Comparison of ENCODE assay signal across 8 cellular contexts in genomic region chr16:67183627-67184452, GRCh38. TPM values are rescaled to one million over a fixed set of nuclear protein-coding genes. Genes with fewer than 3 reads are reported as not detected.
DNase-seq lines count a peak whose midpoint lies in the region; ATAC-seq and TF ChIP-seq lines count a peak whose summit lies in the region.

MATCAP1 (minus strand) TSS chr16:67183963; CDS start chr16:67180610, 3,353 bp downstream.

- POLR2A ChIA-PET in CD4-positive, alpha-beta T cell (lab: Charles Lee): interaction anchor here (0.6 to 5.2 kb wide), 8 partner anchors 9 to 249 kb away, joined by 3 to 51 read pairs (median 6); partner anchors contain the start of genes CIAO2B, E2F4, FBXL8 and TMEM208

- peak within 1 kb of the TSS; percentile 59 to 99 (median 81) for H3K4me3 ChIP-seq in dorsolateral prefrontal cortex
- peak within 1 kb of the TSS; percentile 56 to 79 (median 67) for H3K4me3 ChIP-seq in right lobe of liver

- no peaks in the 10 kb centered on the region for H3K27me3 ChIP-seq in CD4-positive, alpha-beta T cell (ENCODE audit: control insufficient read depth, insufficient read depth, low read length)
- H3K27me3 ChIP-seq in dorsolateral prefrontal cortex (no peaks in the 10 kb centered on the region), right lobe of liver (no peaks in the 10 kb centered on the region)

- H3K9me3 ChIP-seq in CD4-positive, alpha-beta T cell (ENCODE audit: control insufficient read depth, low read length): no peaks in the 10 kb centered on the region
- H3K9me3 ChIP-seq in right lobe of liver: no peaks in the 10 kb centered on the region

- H3K36me3 ChIP-seq in right lobe of liver: no peaks in the 10 kb centered on the region

- H3K4me3 Mint-ChIP-seq in CD4-positive, alpha-beta T cell: peak within 1 kb of the TSS; percentile 94

- WGBS in right lobe of liver (ENCODE audit: insufficient coverage, low coverage, low lambda C conversion rate, missing lambda C conversion rate): 0% methylated on average over 13 of the region's 77 CpGs

- peak; percentile 46 for TF ChIP-seq POLR2A in right lobe of liver (IDR thresholded peaks at IDR 0.05)

- peaks cover 15% of the 10 kb centered on the region for H3K4me1 Mint-ChIP-seq in CD4-positive, alpha-beta T cell (ENCODE audit: low read depth)

- no peaks in the 10 kb centered on the region for H3K9me3 Mint-ChIP-seq in CD4-positive, alpha-beta T cell

- peaks cover 0 to 18% (median 9%) of the 10 kb centered on the region in 4 donors for H3K4me1 ChIP-seq in right lobe of liver

- peaks cover 3% of the 10 kb centered on the region for H3K27me3 Mint-ChIP-seq in CD4-positive, alpha-beta T cell

- CTCF ChIA-PET in CD4-positive, alpha-beta T cell (lab: Charles Lee): interaction anchor here (1.0 to 2.5 kb wide), 5 partner anchors 24 to 230 kb away, joined by 3 to 16 read pairs (median 5); partner anchors contain the start of genes FBXL8 and TRADD

- no peak for TF ChIP-seq CTCF in CD4-positive, alpha-beta T cell (IDR thresholded peaks at IDR 0.05)
- TF ChIP-seq CTCF in dorsolateral prefrontal cortex (IDR thresholded peaks at IDR 0.05 in 54 of 56, conservative IDR thresholded peaks at IDR 0.05 in 2 of 56; ENCODE audit: low read depth in 1 of 56, partially characterized antibody in 56 of 56): peak in 19 of 56 donors; percentile 5 to 46 (median 16)
- TF ChIP-seq CTCF in right lobe of liver (IDR thresholded peaks at IDR 0.05): no peak

- peak; percentile 83 to 96 (median 88) for DNase-seq in CD4-positive, alpha-beta T cell
- DNase-seq in HK-2 (ENCODE audit: unreplicated experiment) (peak; percentile 94), NCI-H82 treated with DMSO at 0.1 percent for 48 hours (lab: John Stamatoyannopoulos, UW; ENCODE audit: unreplicated experiment) (peak; percentile 96), dorsolateral prefrontal cortex (peak; percentile 79 to 96 (median 96)), right lobe of liver (peak; percentile 92 to 96 (median 93))
- DNase-seq in activated CD4-positive, alpha-beta T cell treated with anti-CD3 and anti-CD28 coated beads, Interleukin-2, amount 50 U/mL, for 48 hours: peak; percentile 95 to 97
- peak; percentile 96 for DNase-seq in stimulated activated CD4-positive, alpha-beta T cell treated with anti-CD3 and anti-CD28 coated beads, Interleukin-4, amount 100 ng/mL, for 24 hours

- ATAC-seq in CD4-positive, alpha-beta T cell (ENCODE audit: poor library complexity): peak; percentile 94
- ATAC-seq in GM19455 (IDR thresholded peaks at IDR 0.05; ENCODE audit: unreplicated experiment) (peak; percentile 88), right lobe of liver (peak; percentile 85 to 94 (median 90))

- H3K36me3 Mint-ChIP-seq in CD4-positive, alpha-beta T cell (ENCODE audit: low read depth): no peaks in the 10 kb centered on the region

- H3K27ac ChIP-seq in CD4-positive, alpha-beta T cell (ENCODE audit: low read depth, low read length): peak within 1 kb of the TSS; percentile 87
- H3K27ac ChIP-seq in dorsolateral prefrontal cortex (peak within 1 kb of the TSS; percentile 69 to 99 (median 96)), right lobe of liver (peak within 1 kb of the TSS; percentile 85 to 91 (median 90))

- intact Hi-C loops in CD4-positive, alpha-beta T cell (cut with DNase I, micrococcal nuclease): loop anchor here (2.0 to 10.0 kb wide), 5 partner anchors 21 to 237 kb away; partner anchors contain the start of gene PHAF1 (in 1 of the 2)
- intact Hi-C loops in dorsolateral prefrontal cortex (cut with DNase I) (loop anchor here in 1 of 2 donors (5.0 kb wide), 1 partner anchor 232 kb away; no protein-coding TSS in a partner anchor), right lobe of liver (cut with DNase I) (no loop called here)

- H3K27ac Mint-ChIP-seq in CD4-positive, alpha-beta T cell: peak within 1 kb of the TSS; percentile 90

RNA-seq across cellular contexts. Expression of gene MATCAP1, which starts in this region (rescaled TPM):
- total RNA-seq in CD4-positive, alpha-beta T cell: 10 to 100 TPM in 1 of 2 experiments, 1 to 10 TPM in 1; 9.7 to 10.6 TPM
- total RNA-seq in dorsolateral prefrontal cortex (100 to 1,000 TPM in 5 of 120 experiments, 10 to 100 TPM in 115; 51.2 to 112 (median 73.4) TPM), right lobe of liver (10 to 100 TPM in 2 of 6 experiments, 1 to 10 TPM in 4; 3.5 to 13.8 (median 9.3) TPM)

Comparison
In these comparisons a context has a peak if more than half of its experiments do, and no peak if none do; other contexts are left out.
1. Peak in every context shown above with its lines: DNase-seq, ATAC-seq, H3K4me3 ChIP-seq and H3K27ac ChIP-seq.
2. intact Hi-C loops: an anchor here in CD4-positive, alpha-beta T cell (2.0 to 10.0 kb wide); none called in right lobe of liver.